8 cellular contexts compared by ENCODE assay signal in genomic region chr1:121163850-121164757, GRCh38. TPM values are rescaled to one million over a fixed set of nuclear protein-coding genes. Genes with fewer than 3 reads are reported as not detected.
DNase-seq lines count a peak whose midpoint lies in the region; ATAC-seq, FAIRE-seq and TF ChIP-seq lines count a peak whose summit lies in the region.
"Not testable (repeated sequence)": the region's sequence is repeated elsewhere in the genome, so short reads cannot be mapped to it uniquely, and the experiment has no call there.

No MANE protein-coding gene starts in this region.

- H3K4me1 ChIP-seq in A549, result not testable (repeated sequence)

- ATAC-seq in A549 (peak; percentile 50 to 55; a peak in 3 of 6 replicates), GM18868 (IDR thresholded peaks at IDR 0.05; ENCODE audit: unreplicated experiment) (peak; percentile 83)
- peak; percentile 84 for ATAC-seq in activated CD4-positive, alpha-beta T cell treated with anti-CD3 and anti-CD28 coated beads for 36 hours

- TF ChIP-seq RAD21 in A549 (conservative IDR thresholded peaks at IDR 0.05 in 1 of 2, IDR thresholded peaks at IDR 0.05 in 1 of 2), result not testable (repeated sequence)

- intact Hi-C loops in activated CD4-positive, alpha-beta T cell treated with anti-CD3 and anti-CD28 coated beads for 36 hours (cut with DNase I, micrococcal nuclease), result not testable (repeated sequence)

- not testable (repeated sequence) for H3K27ac Mint-ChIP-seq in activated CD4-positive, alpha-beta T cell treated with anti-CD3 and anti-CD28 coated beads for 36 hours

- H3K4me3 Mint-ChIP-seq in activated CD4-positive, alpha-beta T cell treated with anti-CD3 and anti-CD28 coated beads for 36 hours, result not testable (repeated sequence)

- H3K4me2 ChIP-seq in A549, result not testable (repeated sequence)

- not testable (repeated sequence) for H3K9me3 ChIP-seq in A549

- H3K27ac ChIP-seq in A549, result not testable (repeated sequence)

- not testable (repeated sequence) for H3K4me1 Mint-ChIP-seq in activated CD4-positive, alpha-beta T cell treated with anti-CD3 and anti-CD28 coated beads for 36 hours

- POLR2A ChIA-PET in A549 (lab: Yijun Ruan, JAX); activated CD4-positive, alpha-beta T cell treated with anti-CD3 and anti-CD28 coated beads for 36 hours (lab: Charles Lee): not testable (repeated sequence)

- H3K4me3 ChIP-seq in A549; bronchial epithelial cell (ENCODE audit: low read depth, low read length); foreskin fibroblast (ENCODE audit: low read depth in 1 of 2, low read length in 2 of 2); skeletal muscle cell (ENCODE audit: low read depth, low read length): not testable (repeated sequence)

- not testable (repeated sequence) for H3K27me3 Mint-ChIP-seq in activated CD4-positive, alpha-beta T cell treated with anti-CD3 and anti-CD28 coated beads for 36 hours

- H3K36me3 Mint-ChIP-seq in activated CD4-positive, alpha-beta T cell treated with anti-CD3 and anti-CD28 coated beads for 36 hours (ENCODE audit: low read depth), result not testable (repeated sequence)

- TF ChIP-seq CTCF in A549 (IDR thresholded peaks at IDR 0.05); bronchial epithelial cell (IDR thresholded peaks at IDR 0.05; ENCODE audit: insufficient read depth, low read length, severe bottlenecking); foreskin fibroblast (IDR thresholded peaks at IDR 0.05; ENCODE audit: low read depth, low read length): not testable (repeated sequence)

- TF ChIP-seq EP300 in A549 (IDR thresholded peaks at IDR 0.05), result not testable (repeated sequence)

- FAIRE-seq in A549 (lab: Jason Lieb, UNC); bronchial epithelial cell (lab: Jason Lieb, UNC): not testable (repeated sequence)
- FAIRE-seq in RCC 7860 (lab: Jason Lieb, UNC), result peak; percentile 96

- not testable (repeated sequence) for H3K27me3 ChIP-seq in bronchial epithelial cell (ENCODE audit: control insufficient read depth, insufficient read depth, low read length)

- not testable (repeated sequence) for H3K9me3 Mint-ChIP-seq in activated CD4-positive, alpha-beta T cell treated with anti-CD3 and anti-CD28 coated beads for 36 hours (ENCODE audit: low read depth)

- TF ChIP-seq POLR2A in A549 (IDR thresholded peaks at IDR 0.05; ENCODE audit: low read length), result not testable (repeated sequence)

- H3K36me3 ChIP-seq in bronchial epithelial cell (ENCODE audit: control insufficient read depth, insufficient read depth, low read length), result not testable (repeated sequence)

- DNase-seq in A549 (ENCODE audit: low read depth in 1 of 2, low spot score in 1 of 2) (peak in 1 of 2 experiments; percentile 4), HT1080 (ENCODE audit: low read depth) (peak; percentile 78), RCC 7860 (ENCODE audit: low spot score) (peak; percentile 56), bronchial epithelial cell (ENCODE audit: low read depth) (peak; percentile 29), foreskin fibroblast (peak; percentile 56 to 71), skeletal muscle cell (ENCODE audit: low read depth) (peak; percentile 31)
- not testable (repeated sequence) for DNase-seq in activated CD4-positive, alpha-beta T cell treated with anti-CD3 and anti-CD28 coated beads for 36 hours

- CTCF ChIA-PET in A549 (lab: Yijun Ruan, JAX); activated CD4-positive, alpha-beta T cell treated with anti-CD3 and anti-CD28 coated beads for 36 hours (lab: Charles Lee): not testable (repeated sequence)

- 90% methylated on average over 4 of the region's 5 CpGs for WGBS in A549 (ENCODE audit: missing lambda C conversion rate)

RNA-seq across cellular contexts. Expression of gene FAM72B, which starts 20.0 kb away (rescaled TPM):
- polyA plus RNA-seq in A549 (2011; rRNA removed) (11.2 and 14.2 TPM in 2 replicates), A549 (2017; fragmentation: RNase III; extraction: RNeasy Plus Mini Kit Qiagen cat#74134 plus additional on column Dnase treatment) (12.5 to 13.3 TPM (median 12.5 TPM) in 3 replicates)
- polyA plus RNA-seq in A549 (2012; cell fraction: cytosol; rRNA removed), result 5.6 and 6.0 TPM in 2 replicates
- 2.9 and 4.1 TPM in 2 replicates for polyA plus RNA-seq in A549 (2012; cell fraction: nucleus; rRNA removed)
- 6.2 and 8.6 TPM in 2 replicates for polyA minus RNA-seq in A549 (2011; rRNA and poly(A)+ RNA removed)
- 13.8 and 16.0 TPM in 2 replicates for total RNA-seq in HT1080 (2014; rRNA removed; shearing (Covaris generic))
- polyA plus RNA-seq in HT1080 (2015; cell fraction: cytosol; rRNA removed), result 34.7 and 41.1 TPM in 2 replicates
- 33.5 and 39.9 TPM in 2 replicates for polyA plus RNA-seq in HT1080 (2015; cell fraction: nucleus; rRNA removed)
- total RNA-seq in activated CD4-positive, alpha-beta T cell treated with anti-CD3 and anti-CD28 coated beads for 36 hours, result 10 to 100 TPM; 37.1 to 43.1 TPM
- 0.13 TPM in 1 of 2 replicates, not detected in the other for total RNA-seq in bronchial epithelial cell

RNA-seq across cellular contexts. Expression of gene SRGAP2C, which starts 20.7 kb away (rescaled TPM):
- polyA plus RNA-seq in A549 (2011; rRNA removed), result 8.3 and 10.5 TPM in 2 replicates
- polyA plus RNA-seq in A549 (2012; cell fraction: cytosol; rRNA removed), result 2.3 and 2.5 TPM in 2 replicates
- 4.6 and 5.7 TPM in 2 replicates for polyA plus RNA-seq in A549 (2012; cell fraction: nucleus; rRNA removed)
- 5.4 to 5.8 TPM (median 5.6 TPM) in 3 replicates for polyA plus RNA-seq in A549 (2017; fragmentation: RNase III; extraction: RNeasy Plus Mini Kit Qiagen cat#74134 plus additional on column Dnase treatment)
- polyA minus RNA-seq in A549 (2011; rRNA and poly(A)+ RNA removed), result 13.1 and 17.1 TPM in 2 replicates
- total RNA-seq in HT1080 (2014; rRNA removed; shearing (Covaris generic)), result 22.6 and 25.4 TPM in 2 replicates
- 17.4 and 23.0 TPM in 2 replicates for polyA plus RNA-seq in HT1080 (2015; cell fraction: cytosol; rRNA removed)
- 26.7 and 27.7 TPM in 2 replicates for polyA plus RNA-seq in HT1080 (2015; cell fraction: nucleus; rRNA removed)
- total RNA-seq in activated CD4-positive, alpha-beta T cell treated with anti-CD3 and anti-CD28 coated beads for 36 hours, result 10 to 100 TPM; 14.7 to 17.8 TPM
- 8.3 and 11.6 TPM in 2 replicates for total RNA-seq in bronchial epithelial cell

Comparison
In these comparisons a context has a peak if more than half of its experiments do, and no peak if none do; other contexts are left out.
1. RNA of gene FAM72B, which starts 20.0 kb away (total RNA-seq): 37.1 to 43.1 TPM in activated CD4-positive, alpha-beta T cell treated with anti-CD3 and anti-CD28 coated beads for 36 hours and 13.8 to 16.0 TPM in HT1080; 0.13 TPM in bronchial epithelial cell; every median in the first group is over 10 times any median in the second.
2. Peak in every context shown above with its lines, with median percentiles within 50 percentile points of each other: ATAC-seq.